In genomic region chr4:77817304-77818076, GRCh38 we compare ENCODE assay signal across 8 cellular contexts. TPM values are rescaled to one million over a fixed set of nuclear protein-coding genes. Genes with fewer than 3 reads are reported as not detected.
DNase-seq lines count a peak whose midpoint lies in the region; ATAC-seq, FAIRE-seq and TF ChIP-seq lines count a peak whose summit lies in the region.

No MANE protein-coding gene starts in this region.

- H3K4me1 ChIP-seq in kidney (ENCODE audit: control insufficient read depth in 1 of 2, insufficient read depth in 1 of 2, low read depth in 1 of 2, low read length in 2 of 2) (peaks cover 0 to 16% of the 10 kb centered on the region in 2 donors), stomach smooth muscle (ENCODE audit: control insufficient read depth, insufficient read depth, low read length) (peaks cover 9% of the 10 kb centered on the region)

- H3K27ac Mint-ChIP-seq in HFFc6: peak overlapping the region; percentile 79
- peak overlapping the region; percentile 99 for H3K27ac Mint-ChIP-seq in activated naive CD4-positive, alpha-beta T cell treated with anti-CD3 and anti-CD28 coated beads, Interleukin-2, amount 50 U/mL, for 72 hours

- intact Hi-C loops in kidney (cut with DNase I): no loop called here

- no peaks in the 10 kb centered on the region; the same call in none of the 2 replicates for H3K27me3 Mint-ChIP-seq in HFFc6 (ENCODE audit: insufficient read depth)

- H3K36me3 ChIP-seq in kidney (ENCODE audit: control insufficient read depth in 1 of 2, insufficient read depth in 2 of 2, low read length in 2 of 2): no peaks in the 10 kb centered on the region
- no peaks in the 10 kb centered on the region for H3K36me3 ChIP-seq in stomach smooth muscle (ENCODE audit: control insufficient read depth in 2 of 2, insufficient read depth in 2 of 2, low read length in 2 of 2)

- peak; percentile 9 to 14 for ATAC-seq in activated naive CD4-positive, alpha-beta T cell treated with anti-CD3 and anti-CD28 coated beads, Interleukin-2, amount 50 U/mL, for 72 hours
- ATAC-seq in HG03039 (IDR thresholded peaks at IDR 0.05; ENCODE audit: unreplicated experiment) (no peak), HG02678 (IDR thresholded peaks at IDR 0.05; ENCODE audit: unreplicated experiment) (no peak)

- peaks cover 31% of the 10 kb centered on the region for H3K4me1 Mint-ChIP-seq in HFFc6 (ENCODE audit: low read depth)

- H3K4me3 Mint-ChIP-seq in HFFc6: peak overlapping the region; percentile 84

- H3K9me3 ChIP-seq in kidney (ENCODE audit: control insufficient read depth in 1 of 2, low read length in 2 of 2) (no peaks in the 10 kb centered on the region), stomach smooth muscle (ENCODE audit: control insufficient read depth in 2 of 2, low read length in 2 of 2) (no peaks in the 10 kb centered on the region)

- H3K9me3 Mint-ChIP-seq in HFFc6: no peaks in the 10 kb centered on the region
- no peaks in the 10 kb centered on the region for H3K9me3 Mint-ChIP-seq in activated naive CD4-positive, alpha-beta T cell treated with anti-CD3 and anti-CD28 coated beads, Interleukin-2, amount 50 U/mL, for 72 hours

- H3K36me3 Mint-ChIP-seq in HFFc6 (ENCODE audit: low read depth): 0 out of 2 replicates have a peak, but pooled peaks cover 4% of the 10 kb centered on the region
- H3K36me3 Mint-ChIP-seq in activated naive CD4-positive, alpha-beta T cell treated with anti-CD3 and anti-CD28 coated beads, Interleukin-2, amount 50 U/mL, for 72 hours: peaks cover 16 to 22% of the 10 kb centered on the region in 2 donors

- H3K27me3 ChIP-seq in stomach smooth muscle (ENCODE audit: control insufficient read depth in 1 of 2, insufficient read depth in 2 of 2, low read length in 2 of 2): no peaks in the 10 kb centered on the region

- no peak for DNase-seq in AG04449 (ENCODE audit: low read depth, low spot score)
- DNase-seq in HFFc6: peak; percentile 2
- no peak for DNase-seq in activated naive CD4-positive, alpha-beta T cell treated with anti-CD3 and anti-CD28 coated beads, Interleukin-2, amount 50 U/mL, for 72 hours (ENCODE audit: low spot score in 2 of 2)
- no peak for DNase-seq in kidney
- no peak for DNase-seq in NCI-H2171 (lab: John Stamatoyannopoulos, UW)

- CTCF ChIA-PET in AG04449 (lab: Yijun Ruan, JAX): interaction anchor here (1.0 to 1.5 kb wide), 4 partner anchors 8 to 122 kb away, joined by 4 to 8 read pairs (median 6); no protein-coding TSS in a partner anchor

- FAIRE-seq in kidney (lab: Jason Lieb, UNC): peak; percentile 25

- H3K4me3 ChIP-seq in AG04449 (ENCODE audit: low read depth, low read length) (peak overlapping the region; percentile 91), kidney (ENCODE audit: low read length in 2 of 2) (peak overlapping the region; percentile 83 to 97), stomach smooth muscle (ENCODE audit: low read length in 2 of 2) (peak overlapping the region; percentile 60 to 92)

- H3K9ac ChIP-seq in kidney (ENCODE audit: low read length in 2 of 2) (peak overlapping the region; percentile 63 to 99), stomach smooth muscle (ENCODE audit: low read length in 2 of 2) (peak overlapping the region; percentile 81 to 90)

- POLR2A ChIA-PET in AG04449 (lab: Yijun Ruan, JAX): interaction anchor here (1.1 kb wide), 2 partner anchors 28 to 45 kb away, joined by 3 read pairs; partner anchors contain the start of gene MRPL1

- TF ChIP-seq CTCF in AG04449 (IDR thresholded peaks at IDR 0.05; ENCODE audit: insufficient read depth, low read length, missing control alignments): no peak
- TF ChIP-seq CTCF in HFFc6 (IDR thresholded peaks at IDR 0.05): no peak
- no peak for TF ChIP-seq CTCF in kidney (IDR thresholded peaks at IDR 0.05; ENCODE audit: borderline replicate concordance, extremely low read depth, insufficient read depth)

- H3K27ac ChIP-seq in kidney (ENCODE audit: low read depth in 2 of 2, low read length in 2 of 2) (peak overlapping the region; percentile 97 to 99), stomach smooth muscle (ENCODE audit: low read length) (peak overlapping the region; percentile 84)

RNA-seq across cellular contexts. Expression of gene CNOT6L, which starts 1.7 kb away (rescaled TPM):
- total RNA-seq in HFFc6 (2021; fragmentation: NEBNext Ultra II Directional; extraction: Animal tissue kit (Norgen Biotek cat#: 25700)): 10 to 100 TPM; 17.8 to 24.3 (median 20.2) TPM
- total RNA-seq in activated naive CD4-positive, alpha-beta T cell treated with anti-CD3 and anti-CD28 coated beads, Interleukin-2, amount 50 U/mL, for 72 hours: 100 to 1,000 TPM; 105 to 114 TPM
- 73.3 TPM for total RNA-seq in kidney
- polyA plus RNA-seq in kidney (ENCODE audit: insufficient read depth, low read depth, low replicate concordance): 5.8 TPM

RNA-seq across cellular contexts. Expression of gene MRPL1, which starts 45.1 kb away (rescaled TPM):
- 10 to 100 TPM; 29.2 to 48.8 (median 45.1) TPM for total RNA-seq in HFFc6 (2021; fragmentation: NEBNext Ultra II Directional; extraction: Animal tissue kit (Norgen Biotek cat#: 25700))
- 10 to 100 TPM; 21.0 to 47.2 TPM for total RNA-seq in activated naive CD4-positive, alpha-beta T cell treated with anti-CD3 and anti-CD28 coated beads, Interleukin-2, amount 50 U/mL, for 72 hours
- 29.8 TPM for total RNA-seq in kidney
- polyA plus RNA-seq in kidney (ENCODE audit: insufficient read depth, low read depth, low replicate concordance): 61.0 TPM

Comparison
In these comparisons a context has a peak if more than half of its experiments do, and no peak if none do; other contexts are left out.
1. ATAC-seq: peak in activated naive CD4-positive, alpha-beta T cell treated with anti-CD3 and anti-CD28 coated beads, Interleukin-2, amount 50 U/mL, for 72 hours (2 of 2); none in HG03039 (single experiment) and HG02678 (single experiment).
2. Peak in every context shown above with its lines, with median percentiles within 50 percentile points of each other: H3K4me3 ChIP-seq.